ENCODE assay signal across 1 cellular context in genomic region chr1:202130275-202130646, GRCh38.
TF ChIP-seq lines count a peak whose summit lies in the region.

No MANE protein-coding gene starts in this region.

TF ChIP-seq in HEK293, 187 proteins besides CTCF, POLR2A, EP300 and RAD21:
- TF ChIP-seq ZNF707 (tag by site-specific recombination; IDR thresholded peaks at IDR 0.05) = no peak
- peak; percentile 90 for TF ChIP-seq EGR2 (tag by site-specific recombination; IDR thresholded peaks at IDR 0.05; ENCODE audit: low read depth)
- TF ChIP-seq GLIS1 (tag by site-specific recombination; IDR thresholded peaks at IDR 0.05) = peak; percentile 43; the same call in 1 of the 2 replicates
- no peak for TF ChIP-seq KLF10 (tag by site-specific recombination; IDR thresholded peaks at IDR 0.05)
- TF ChIP-seq ZNF311 (tag by site-specific recombination; IDR thresholded peaks at IDR 0.05; ENCODE audit: borderline replicate concordance) = no peak
- TF ChIP-seq ZSCAN18 (tag by site-specific recombination; IDR thresholded peaks at IDR 0.05) = no peak
- TF ChIP-seq ZNF488 (tag by site-specific recombination; IDR thresholded peaks at IDR 0.05) = no peak
- TF ChIP-seq ZNF529 (tag by site-specific recombination; IDR thresholded peaks at IDR 0.05; ENCODE audit: insufficient replicate concordance) = no peak
- peak; percentile 77 for TF ChIP-seq SCRT2 (tag by site-specific recombination; IDR thresholded peaks at IDR 0.05)
- no peak for TF ChIP-seq ZXDB (tag by site-specific recombination; IDR thresholded peaks at IDR 0.05)
- TF ChIP-seq ZNF280D (tag by site-specific recombination; IDR thresholded peaks at IDR 0.05) = no peak
- no peak for TF ChIP-seq ZNF138 (tag by site-specific recombination; IDR thresholded peaks at IDR 0.05; ENCODE audit: borderline replicate concordance)
- TF ChIP-seq GLIS2 (tag by site-specific recombination; IDR thresholded peaks at IDR 0.05) = peak; percentile 30; the same call in 1 of the 2 replicates
- TF ChIP-seq KLF17 (tag by site-specific recombination; IDR thresholded peaks at IDR 0.05) = peak; percentile 54; the same call in 1 of the 2 replicates
- peak; percentile 89 for TF ChIP-seq ZFHX2 (tag by site-specific recombination; conservative IDR thresholded peaks at IDR 0.05)
- no peak for TF ChIP-seq MYNN (tag by site-specific recombination; IDR thresholded peaks at IDR 0.05; ENCODE audit: borderline replicate concordance)
- TF ChIP-seq ZNF146 (tag by site-specific recombination; IDR thresholded peaks at IDR 0.05) = no peak
- no peak for TF ChIP-seq ZSCAN16 (tag by site-specific recombination; IDR thresholded peaks at IDR 0.05)
- TF ChIP-seq SP7 (tag by site-specific recombination; IDR thresholded peaks at IDR 0.05) = no peak
- TF ChIP-seq ZNF37A (tag by site-specific recombination; IDR thresholded peaks at IDR 0.05) = no peak
- TF ChIP-seq KLF1 (tag by site-specific recombination; IDR thresholded peaks at IDR 0.05) = peak; percentile 81
